ENCODE assay signal across 8 cellular contexts in the genomic region with DNA sequence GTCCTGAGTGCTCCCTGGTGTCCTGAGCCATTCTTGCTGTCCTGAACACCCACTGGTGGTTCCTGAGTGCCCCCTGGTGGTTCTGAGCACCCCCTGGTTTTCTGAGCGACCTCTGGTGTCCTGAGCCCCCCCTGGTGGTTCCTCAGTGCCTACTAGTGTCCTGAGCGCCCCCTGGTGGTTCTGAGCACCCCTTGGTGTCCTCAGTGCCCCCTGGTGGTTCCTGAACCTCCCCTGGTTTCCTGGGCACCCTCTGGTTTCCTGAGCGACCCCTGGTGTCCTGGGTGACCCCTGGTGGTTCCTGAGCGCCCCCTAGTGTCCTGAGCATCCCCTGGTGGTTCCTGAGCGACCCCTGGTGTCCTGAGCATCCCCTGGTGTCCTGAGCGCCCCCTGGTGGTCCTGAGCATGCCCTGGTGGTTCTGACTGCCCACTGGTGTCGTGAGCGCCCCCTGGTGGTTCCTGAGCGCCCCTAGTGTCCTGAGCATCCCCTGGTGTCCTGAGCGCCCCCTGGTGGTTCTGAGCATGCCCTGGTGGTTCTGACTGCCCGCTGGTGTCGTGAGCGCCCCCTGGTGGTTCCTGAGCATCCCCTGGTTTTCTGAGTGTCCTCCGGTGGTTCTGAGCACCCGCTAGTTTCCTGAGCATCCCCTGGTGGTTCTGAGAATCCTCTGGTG.
A peak's percentile ranks its signal among the peaks of the same experiment; 100 is the strongest.
DNase-seq lines count a peak whose midpoint lies in the region; ATAC-seq lines count a peak whose summit lies in the region.

No MANE protein-coding gene starts in this region.

- H3K27ac Mint-ChIP-seq in activated naive CD8-positive, alpha-beta T cell treated with anti-CD3 and anti-CD28 coated beads for 36 hours: peak overlapping the region; percentile 70
- H3K27ac Mint-ChIP-seq in stimulated activated naive CD8-positive, alpha-beta T cell treated with anti-CD3 and anti-CD28 coated beads, Interleukin-15, amount 100 ng/mL, for 72 hours: peak overlapping the region; percentile 7 to 42

- H3K4me3 Mint-ChIP-seq in activated naive CD8-positive, alpha-beta T cell treated with anti-CD3 and anti-CD28 coated beads for 36 hours: peak overlapping the region; percentile 4
- H3K4me3 Mint-ChIP-seq in stimulated activated naive CD8-positive, alpha-beta T cell treated with anti-CD3 and anti-CD28 coated beads, Interleukin-15, amount 100 ng/mL, for 72 hours: peak overlapping the region; percentile 75 to 78

- no peaks in the 10 kb centered on the region for H3K4me1 ChIP-seq in SJCRH30

- peak; percentile 86 for ATAC-seq in HG03045 (IDR thresholded peaks at IDR 0.05; ENCODE audit: unreplicated experiment)
- peak; percentile 89 for ATAC-seq in stimulated activated naive CD8-positive, alpha-beta T cell treated with anti-CD3 and anti-CD28 coated beads, Interleukin-15, amount 100 ng/mL, for 72 hours

- no peaks in the 10 kb centered on the region for H3K27me3 Mint-ChIP-seq in activated naive CD8-positive, alpha-beta T cell treated with anti-CD3 and anti-CD28 coated beads for 36 hours
- no peaks in the 10 kb centered on the region for H3K27me3 Mint-ChIP-seq in stimulated activated naive CD8-positive, alpha-beta T cell treated with anti-CD3 and anti-CD28 coated beads, Interleukin-15, amount 100 ng/mL, for 72 hours

- no peak overlapping the region for H3K27ac ChIP-seq in SJCRH30

- H3K27me3 ChIP-seq in SJCRH30: no peaks in the 10 kb centered on the region

- H3K9me3 ChIP-seq in SJCRH30 (replicated peaks): no peaks in the 10 kb centered on the region

- H3K9me3 Mint-ChIP-seq in activated naive CD8-positive, alpha-beta T cell treated with anti-CD3 and anti-CD28 coated beads for 36 hours: no peaks in the 10 kb centered on the region
- no peaks in the 10 kb centered on the region for H3K9me3 Mint-ChIP-seq in stimulated activated naive CD8-positive, alpha-beta T cell treated with anti-CD3 and anti-CD28 coated beads, Interleukin-15, amount 100 ng/mL, for 72 hours

- no peaks in the 10 kb centered on the region for H3K36me3 Mint-ChIP-seq in activated naive CD8-positive, alpha-beta T cell treated with anti-CD3 and anti-CD28 coated beads for 36 hours

- H3K4me3 ChIP-seq in SJCRH30: no peak overlapping the region

- DNase-seq in NCI-H82 (lab: John Stamatoyannopoulos, UW) (peak; percentile 42), NCI-H82 treated with DMSO at 0.1 percent for 48 hours (lab: John Stamatoyannopoulos, UW; ENCODE audit: unreplicated experiment) (no peak), SJCRH30 (peak; percentile 54 to 58), left kidney (ENCODE audit: low read depth, low spot score) (peak; percentile 1), HuH-7 (ENCODE audit: low spot score) (no peak)
- DNase-seq in activated naive CD8-positive, alpha-beta T cell treated with anti-CD3 and anti-CD28 coated beads for 36 hours: peak; percentile 87
- DNase-seq in stimulated activated naive CD8-positive, alpha-beta T cell treated with anti-CD3 and anti-CD28 coated beads, Interleukin-15, amount 100 ng/mL, for 72 hours: peak; percentile 84 to 91

- no peaks in the 10 kb centered on the region for H3K36me3 ChIP-seq in SJCRH30

- peaks cover 39% of the 10 kb centered on the region for H3K4me1 Mint-ChIP-seq in activated naive CD8-positive, alpha-beta T cell treated with anti-CD3 and anti-CD28 coated beads for 36 hours
- peaks cover 61% of the 10 kb centered on the region for H3K4me1 Mint-ChIP-seq in stimulated activated naive CD8-positive, alpha-beta T cell treated with anti-CD3 and anti-CD28 coated beads, Interleukin-15, amount 100 ng/mL, for 72 hours

Comparison
In these comparisons a context has a peak if more than half of its experiments do, and no peak if none do; other contexts are left out.
1. DNase-seq: peak in NCI-H82 (single experiment), SJCRH30 (2 of 2), activated naive CD8-positive, alpha-beta T cell treated with anti-CD3 and anti-CD28 coated beads for 36 hours (single experiment), left kidney (single experiment) and stimulated activated naive CD8-positive, alpha-beta T cell treated with anti-CD3 and anti-CD28 coated beads, Interleukin-15, amount 100 ng/mL, for 72 hours (2 of 2); none in NCI-H82 treated with DMSO at 0.1 percent for 48 hours (single experiment) and HuH-7 (single experiment).